Comparison of ENCODE assay signal across 12 cellular contexts in the genomic region with DNA sequence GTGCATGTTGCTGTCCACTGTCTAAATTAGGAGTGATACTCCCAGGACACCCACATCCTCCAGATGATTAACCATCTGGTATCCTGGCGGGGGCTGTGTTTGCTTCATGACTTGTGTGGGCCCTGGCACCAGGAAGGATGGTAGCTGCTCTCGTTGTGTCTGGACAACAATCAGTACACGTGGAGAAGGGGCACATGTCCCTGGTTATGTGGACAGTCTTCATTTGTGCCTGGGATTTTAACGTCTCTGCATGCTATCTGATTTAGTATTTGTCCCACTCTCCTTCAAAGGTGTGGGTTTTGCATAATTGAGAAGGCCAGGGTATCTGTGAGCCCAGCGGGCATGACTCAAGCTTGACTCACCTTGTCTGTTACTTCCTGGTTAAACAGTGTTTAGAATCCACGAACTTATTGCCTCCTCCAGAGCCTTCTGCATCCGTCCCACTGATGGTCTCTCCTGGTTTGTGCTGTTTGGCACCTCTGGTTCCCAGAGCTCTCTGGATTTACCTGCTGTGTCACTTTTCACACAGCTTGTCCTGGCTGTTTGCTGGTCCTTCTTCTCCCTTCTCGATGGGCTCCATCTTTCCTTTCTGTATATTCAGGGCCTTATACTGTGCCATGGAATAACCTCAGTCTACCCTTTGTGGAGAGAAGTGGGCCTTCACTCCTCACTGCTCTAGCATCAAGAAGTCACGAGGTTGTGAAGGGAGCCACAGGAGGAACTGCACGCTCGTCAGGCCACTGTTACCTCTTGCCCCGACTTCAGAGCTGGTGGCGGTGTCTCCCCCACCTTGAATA. TPM values are rescaled to one million over a fixed set of nuclear protein-coding genes. Genes with fewer than 3 reads are reported as not detected.
DNase-seq lines count a peak whose midpoint lies in the region; ATAC-seq and TF ChIP-seq lines count a peak whose summit lies in the region.
"Had no signal": no experiment of that assay in that cellular context is flagged by ENCODE, and none has a peak within 500 bp of the region (broad histone marks: within the 10 kb centered on the region; RNA-seq: fewer than 3 reads in every experiment).

No MANE protein-coding gene starts in this region.

- BruUV-seq in IMR-90 (replicated peaks; lab: Mats Ljungman, UMichigan) = no TSS peak
- no TSS peak for BruUV-seq in mammary epithelial cell (replicated peaks; lab: Mats Ljungman, UMichigan)

- H3K9me1 ChIP-seq in IMR-90 (ENCODE audit: insufficient read depth, low read length) = peaks cover 14% of the 10 kb centered on the region

- peak overlapping the region; percentile 26 for H2AK9ac ChIP-seq in IMR-90 (replicated peaks; ENCODE audit: low read depth, low read length, poor library complexity)

- H3K27me3 ChIP-seq in IMR-90 (ENCODE audit: control insufficient read depth, insufficient read depth, low read length) (no peaks in the 10 kb centered on the region), mammary epithelial cell (ENCODE audit: insufficient read depth, low read length) (no peaks in the 10 kb centered on the region)
- H3K27me3 ChIP-seq: adrenal gland had no signal

- no peaks in the 10 kb centered on the region for H3K79me2 ChIP-seq in mammary epithelial cell (ENCODE audit: insufficient read depth, low read length)

- H2BK120ac ChIP-seq in IMR-90 (ENCODE audit: low read depth, low read length) = peak overlapping the region; percentile 75

- peaks cover 7 to 54% of the 10 kb centered on the region in 2 experiments; a peak in 3 of 4 replicates for H3K79me1 ChIP-seq in IMR-90 (ENCODE audit: low read depth in 1 of 2, low read length in 2 of 2)

- peak overlapping the region; percentile 74 for H4K91ac ChIP-seq in IMR-90 (ENCODE audit: insufficient read depth, low read depth, low read length)

- peaks cover 15% of the 10 kb centered on the region for H3K4me1 ChIP-seq in IMR-90 (ENCODE audit: control insufficient read depth, insufficient read depth, low read length)
- peaks cover 18% of the 10 kb centered on the region for H3K4me1 ChIP-seq in mammary epithelial cell (ENCODE audit: insufficient read depth, low read length)
- H3K4me1 ChIP-seq: adrenal gland, psoas muscle had no signal

- POLR2A ChIA-PET in IMR-90 (lab: Charles Lee; ENCODE audit: unreplicated experiment) = no interaction called here

- H3K4me2 ChIP-seq in IMR-90 (ENCODE audit: low read depth, low read length) (peak overlapping the region; percentile 20; the same call in 1 of the 2 replicates), mammary epithelial cell (ENCODE audit: insufficient read depth, low read depth, low read length) (peak overlapping the region; percentile 39)

- peak overlapping the region; percentile 36; the same call in 1 of the 2 replicates for H3K18ac ChIP-seq in IMR-90 (ENCODE audit: low read depth, low read length)

- CTCF ChIA-PET in IMR-90 (lab: Yijun Ruan, JAX) (no interaction called here), mammary epithelial cell (lab: Charles Lee; ENCODE audit: low non-redundant PET) (no interaction called here)

- H3K4ac ChIP-seq in IMR-90 (ENCODE audit: low read depth, low read length) = peak overlapping the region; percentile 81

- H3K9me3 ChIP-seq in IMR-90 (ENCODE audit: control insufficient read depth, insufficient read depth, low read length) (no peaks in the 10 kb centered on the region), mammary epithelial cell (replicated peaks; ENCODE audit: insufficient read depth, low read length) (no peaks in the 10 kb centered on the region)
- H3K9me3 ChIP-seq: adrenal gland, psoas muscle had no signal

- peak overlapping the region; percentile 31 to 65; a peak in 3 of 4 replicates for H4K8ac ChIP-seq in IMR-90 (ENCODE audit: low read depth in 2 of 2, low read length in 2 of 2)

- H2AK5ac ChIP-seq in IMR-90 (ENCODE audit: low read depth, low read length) = peak overlapping the region; percentile 93

- dilution Hi-C loops in IMR-90 (cut with HindIII; ENCODE audit: low sequenced_read_pairs, unreplicated experiment) = no loop called here
- dilution Hi-C loops in mammary epithelial cell (cut with HindIII; ENCODE audit: low sequenced_read_pairs) = no loop called here

- H3K9ac ChIP-seq in IMR-90 (ENCODE audit: low read depth, low read length) (no peak overlapping the region), mammary epithelial cell (ENCODE audit: insufficient read depth, low read length) (no peak overlapping the region)

- no peak for TF ChIP-seq POLR2A in IMR-90 (IDR thresholded peaks at IDR 0.05; ENCODE audit: low read depth, low read length)

- H3K36me3 ChIP-seq in IMR-90 (ENCODE audit: control insufficient read depth, insufficient read depth, low read length) (no peaks in the 10 kb centered on the region), mammary epithelial cell (ENCODE audit: insufficient read depth, low read length) (no peaks in the 10 kb centered on the region)
- H3K36me3 ChIP-seq: adrenal gland had no signal

- peak overlapping the region; percentile 61 for H3K14ac ChIP-seq in IMR-90 (replicated peaks; ENCODE audit: low read depth, low read length)

- 68% methylated on average over 8 of the region's 13 CpGs; no CpG with 5 or more reads in 1 of the 2 experiments for WGBS in IMR-90 (ENCODE audit: extremely low coverage in 2 of 2, insufficient read length in 1 of 2), 2 experiments
- WGBS in mammary epithelial cell (ENCODE audit: low coverage, missing lambda C conversion rate) = 53% methylated on average over 13 of the region's 13 CpGs

- ATAC-seq in IMR-90 (ENCODE audit: low read depth) (peak; percentile 80), GM18502 (IDR thresholded peaks at IDR 0.05; ENCODE audit: poor library complexity, unreplicated experiment) (no peak), HG03520 (IDR thresholded peaks at IDR 0.05; ENCODE audit: unreplicated experiment) (no peak)
- ATAC-seq: psoas muscle had no signal

- peak overlapping the region; percentile 77; the same call in 1 of the 2 replicates for H4K5ac ChIP-seq in IMR-90 (ENCODE audit: low read depth, low read length)

- peak overlapping the region; percentile 56 for H2AFZ ChIP-seq in IMR-90 (replicated peaks; ENCODE audit: low read length, poor library complexity)
- peak overlapping the region; percentile 65 for H2AFZ ChIP-seq in mammary epithelial cell (ENCODE audit: low read depth, low read length)

- intact Hi-C loops in IMR-90 (cut with micrococcal nuclease) (no loop called here), mammary epithelial cell (cut with micrococcal nuclease) (no loop called here)

- H4K20me1 ChIP-seq in IMR-90 (ENCODE audit: insufficient read depth, low read length) (no peaks in the 10 kb centered on the region), mammary epithelial cell (ENCODE audit: insufficient read depth, low read length) (no peaks in the 10 kb centered on the region)

- H3K27ac ChIP-seq in IMR-90 (ENCODE audit: insufficient read depth, low read length) (no peak overlapping the region; the same call in 1 of the 2 replicates), mammary epithelial cell (ENCODE audit: insufficient read depth, low read depth, low read length) (peak overlapping the region; percentile 18)
- H3K27ac ChIP-seq: adrenal gland, psoas muscle had no signal

- TF ChIP-seq CTCF in IMR-90 (conservative IDR thresholded peaks at IDR 0.05; ENCODE audit: low read depth, low read length) = no peak
- no peak for TF ChIP-seq CTCF in mammary epithelial cell (conservative IDR thresholded peaks at IDR 0.05 in 1 of 2, IDR thresholded peaks at IDR 0.05 in 1 of 2; ENCODE audit: extremely low read depth in 1 of 2, insufficient read depth in 1 of 2, low read depth in 1 of 2, low read length in 2 of 2)

- H3K4me3 ChIP-seq in IMR-90 (ENCODE audit: insufficient read depth, low read depth, low read length) (no peak overlapping the region), mammary epithelial cell (replicated peaks in 1 of 3; ENCODE audit: insufficient read depth in 1 of 3, low read depth in 2 of 3, low read length in 3 of 3) (no peak overlapping the region)
- H3K4me3 ChIP-seq: adrenal gland, psoas muscle had no signal

- H2BK20ac ChIP-seq in IMR-90 (ENCODE audit: low read depth, low read length) = peak overlapping the region; percentile 86

- peak overlapping the region; percentile 39; the same call in 1 of the 3 replicates for H2BK15ac ChIP-seq in IMR-90 (ENCODE audit: low read depth, low read length)

- peak; percentile 37 for DNase-seq in NK-92 treated with Interleukin-12 subunit alpha and Interleukin-12 subunit beta, amount 100 ng/mL, for 24 hours (lab: John Stamatoyannopoulos, UW)
- DNase-seq in NK-92 (lab: John Stamatoyannopoulos, UW; ENCODE audit: unreplicated experiment) (no peak), IMR-90 (peak; percentile 82), mammary epithelial cell (peak; percentile 86), occipital lobe (lab: John Stamatoyannopoulos, UW) (peak; percentile 71), DMS79 treated with DMSO at 0.1 percent for 48 hours (lab: John Stamatoyannopoulos, UW) (no peak)
- DNase-seq: activated CD4-positive, CD25-positive, alpha-beta regulatory T cell; adrenal gland; NCI-H1092; psoas muscle had no signal

- in situ Hi-C loops in IMR-90 (cut with MboI; ENCODE audit: low sequenced_read_pairs) (no loop called here), mammary epithelial cell (cut with MboI; ENCODE audit: low sequenced_read_pairs in 2 of 2) (no loop called here)

- H3K56ac ChIP-seq in IMR-90 (ENCODE audit: extremely low read depth, insufficient read depth, low read length) = no peak overlapping the region

- no peak for TF ChIP-seq RAD21 in IMR-90 (IDR thresholded peaks at IDR 0.05; ENCODE audit: low read length)

- H3K23ac ChIP-seq in IMR-90 (ENCODE audit: low read depth, low read length) = peak overlapping the region; percentile 87

- H2BK5ac ChIP-seq in IMR-90 (ENCODE audit: low read depth, low read length, poor library complexity, severe bottlenecking) = peak overlapping the region; percentile 78

TF ChIP-seq in IMR-90, 13 proteins besides CTCF, POLR2A, EP300 and RAD21 (continues in another document):
- 0 out of 2 replicates have a peak, but pooled peaks have one; percentile 0 for TF ChIP-seq CEBPB (IDR thresholded peaks at IDR 0.05; ENCODE audit: low read depth, low read length)
- TF ChIP-seq BHLHE40 (IDR thresholded peaks at IDR 0.05; ENCODE audit: low read depth, low read length) = no peak
- no peak for TF ChIP-seq SMC3 (IDR thresholded peaks at IDR 0.05; ENCODE audit: low read depth, low read length)
- TF ChIP-seq MXI1 (IDR thresholded peaks at IDR 0.05; ENCODE audit: borderline replicate concordance, low read depth, low read length) = no peak
- no peak for TF ChIP-seq MAFK (IDR thresholded peaks at IDR 0.05; ENCODE audit: low read depth, low read length)
- peak; percentile 36; the same call in 1 of the 2 replicates for TF ChIP-seq FOS (IDR thresholded peaks at IDR 0.05; ENCODE audit: low read depth, low read length)
- no peak for TF ChIP-seq MAZ (IDR thresholded peaks at IDR 0.05; ENCODE audit: borderline replicate concordance, low read depth, low read length)
- no peak for TF ChIP-seq NFE2L2 (IDR thresholded peaks at IDR 0.05; ENCODE audit: low read depth, low read length)

RNA-seq across cellular contexts. Expression of gene ARNT2, which starts 32.5 kb away (rescaled TPM):
- total RNA-seq in IMR-90 (2012; rRNA removed) (14.7 and 19.0 TPM in 2 replicates), mammary epithelial cell (1 to 10 TPM in 1 of 2 donors, under 1 TPM in 1; 0.42 to 2.3 TPM), occipital lobe (56.6 TPM)
- polyA plus RNA-seq in IMR-90 (2012; rRNA removed) (16.7 and 18.2 TPM in 2 replicates), mammary epithelial cell (0.34 TPM)
- polyA plus RNA-seq in IMR-90 (2012; cell fraction: cytosol; rRNA removed) = 12.1 and 13.1 TPM in 2 replicates
- polyA plus RNA-seq in IMR-90 (2012; cell fraction: nucleus; rRNA removed; ENCODE audit: low replicate concordance) = 18.3 and 31.1 TPM in 2 replicates
- not detected for polyA minus RNA-seq in mammary epithelial cell

Comparison
In these comparisons a context has a peak if more than half of its experiments do, and no peak if none do; other contexts are left out.
1. DNase-seq: peak in NK-92 treated with Interleukin-12 subunit alpha and Interleukin-12 subunit beta, amount 100 ng/mL, for 24 hours (single experiment), IMR-90 (single experiment), mammary epithelial cell (single experiment) and occipital lobe (single experiment); none in NK-92 (single experiment) and DMS79 treated with DMSO at 0.1 percent for 48 hours (single experiment).